Comparison of ENCODE assay signal across 9 cellular contexts in genomic region chr3:8657804-8658311, GRCh38. TPM values are rescaled to one million over a fixed set of nuclear protein-coding genes. Genes with fewer than 3 reads are reported as not detected.
A peak's percentile ranks its signal among the peaks of the same experiment; 100 is the strongest.
DNase-seq lines count a peak whose midpoint lies in the region; ATAC-seq and TF ChIP-seq lines count a peak whose summit lies in the region.
"Had no signal": no experiment of that assay in that cellular context is flagged by ENCODE, and none has a peak within 500 bp of the region (broad histone marks: within the 10 kb centered on the region; RNA-seq: fewer than 3 reads in every experiment).

No MANE protein-coding gene starts in this region.

- 0 out of 2 replicates have a peak, but pooled peaks cover 3% of the 10 kb centered on the region for H3K4me1 ChIP-seq in H9 (ENCODE audit: insufficient read depth, low read length)

- peak overlapping the region; percentile 95 for H3K27ac Mint-ChIP-seq in osteocyte (ENCODE audit: unreplicated experiment)
- no peak overlapping the region for H3K27ac Mint-ChIP-seq in H9

- H3K9me3 ChIP-seq in H9 (ENCODE audit: control insufficient read depth, low read depth, low read length) = no peaks in the 10 kb centered on the region

- H2BK12ac ChIP-seq in H9 (ENCODE audit: insufficient read length, low read depth, low read length) = no peak overlapping the region

- H3K27ac ChIP-seq in H9 (ENCODE audit: insufficient read length, low read depth, low read length) = no peak overlapping the region

- H3K79me2 ChIP-seq in H9 (ENCODE audit: insufficient read depth, low read length) = no peaks in the 10 kb centered on the region

- peak; percentile 0; the same call in 1 of the 2 replicates for TF ChIP-seq POLR2A in Raji (IDR thresholded peaks at IDR 0.05; ENCODE audit: insufficient read depth, low read depth, low read length)

- no peak for TF ChIP-seq CTCF in osteocyte (IDR thresholded peaks at IDR 0.05)
- no peak for TF ChIP-seq CTCF in H9 (conservative IDR thresholded peaks at IDR 0.05)

- no peaks in the 10 kb centered on the region for H3K79me1 ChIP-seq in H9 (ENCODE audit: insufficient read depth, low read depth, low read length, poor library complexity, severe bottlenecking)

- H3K9ac ChIP-seq in H9 (ENCODE audit: extremely low read depth, insufficient read length, low read length) = no peak overlapping the region

- H4K8ac ChIP-seq in H9 (replicated peaks; ENCODE audit: insufficient read length, low read depth, low read length) = no peak overlapping the region

- H4K20me1 ChIP-seq in H9 (ENCODE audit: control insufficient read depth, insufficient read depth, insufficient read length) = no peaks in the 10 kb centered on the region

- no peak overlapping the region for H2BK20ac ChIP-seq in H9 (ENCODE audit: low read depth, low read length, poor library complexity, severe bottlenecking)

- no peak overlapping the region for H2BK5ac ChIP-seq in H9 (ENCODE audit: insufficient read length, low read length)

- H3T11ph ChIP-seq in H9 (ENCODE audit: low read length) = no peak overlapping the region

- H3K4ac ChIP-seq in H9 (ENCODE audit: low read depth, low read length) = no peak overlapping the region

- no peak overlapping the region for H3K4me2 ChIP-seq in H9 (ENCODE audit: insufficient read depth, insufficient read length, low read length)

- no CpG with 5 or more reads among the region's 8 CpGs for WGBS in H9 (ENCODE audit: extremely low coverage, insufficient read length, low lambda C conversion rate)

- H2AK5ac ChIP-seq in H9 (ENCODE audit: insufficient read length, low read length) = no peak overlapping the region

- H3K36me3 Mint-ChIP-seq in osteocyte (ENCODE audit: unreplicated experiment) (no peaks in the 10 kb centered on the region), H9 (ENCODE audit: insufficient read depth in 1 of 3, low read depth in 3 of 3) (0 out of 7 replicates have a peak, but pooled peaks cover 0 to 5% (median 0%) of the 10 kb centered on the region in 3 experiments)
- H3K36me3 Mint-ChIP-seq in activated T-cell treated with anti-CD3 and anti-CD28 coated beads, Interleukin-2, amount 50 U/mL, for 4 hours (ENCODE audit: insufficient read depth) = no peaks in the 10 kb centered on the region

- no peak overlapping the region for H2AFZ ChIP-seq in H9 (ENCODE audit: low read length)

- no peak overlapping the region for H3K14ac ChIP-seq in H9 (ENCODE audit: insufficient read depth, low read length)

- no peak overlapping the region for H3K23ac ChIP-seq in H9 (ENCODE audit: insufficient read length, low read depth, low read length)

- H3K4me1 Mint-ChIP-seq in osteocyte (ENCODE audit: unreplicated experiment) (peaks cover 51% of the 10 kb centered on the region), H9 (peaks cover 6 to 8% of the 10 kb centered on the region in 2 experiments)
- no peaks in the 10 kb centered on the region for H3K4me1 Mint-ChIP-seq in activated T-cell treated with anti-CD3 and anti-CD28 coated beads, Interleukin-2, amount 50 U/mL, for 4 hours (ENCODE audit: low read depth)

- H3K9me3 Mint-ChIP-seq in osteocyte (ENCODE audit: unreplicated experiment) (peaks cover 4% of the 10 kb centered on the region), H9 (peaks cover 7 to 9% of the 10 kb centered on the region in 2 experiments; a peak in 4 of 5 replicates)
- H3K9me3 Mint-ChIP-seq in activated T-cell treated with anti-CD3 and anti-CD28 coated beads, Interleukin-2, amount 50 U/mL, for 4 hours = no peaks in the 10 kb centered on the region

- H3K56ac ChIP-seq in H9 (ENCODE audit: insufficient read length, low read depth, low read length) = no peak overlapping the region

- no peak overlapping the region for H2BK15ac ChIP-seq in H9 (ENCODE audit: low read depth, low read length)

- no peak overlapping the region for H3K18ac ChIP-seq in H9 (ENCODE audit: insufficient read length, low read depth, low read length)

- no peak overlapping the region for H4K91ac ChIP-seq in H9 (ENCODE audit: insufficient read length, low read depth, low read length)

- H3K27me3 Mint-ChIP-seq in osteocyte (ENCODE audit: unreplicated experiment) (no peaks in the 10 kb centered on the region), H9 (ENCODE audit: low read depth) (peaks cover 27% of the 10 kb centered on the region)
- peaks cover 16% of the 10 kb centered on the region for H3K27me3 Mint-ChIP-seq in activated T-cell treated with anti-CD3 and anti-CD28 coated beads, Interleukin-2, amount 50 U/mL, for 4 hours (ENCODE audit: low read depth)

- H3K4me3 Mint-ChIP-seq in osteocyte (ENCODE audit: unreplicated experiment) (no peak overlapping the region), H9 (no peak overlapping the region)
- no peak overlapping the region for H3K4me3 Mint-ChIP-seq in activated T-cell treated with anti-CD3 and anti-CD28 coated beads, Interleukin-2, amount 50 U/mL, for 4 hours

- no peak overlapping the region for H4K5ac ChIP-seq in H9 (ENCODE audit: insufficient read length, low read depth, low read length)

- DNase-seq in osteocyte (ENCODE audit: extremely low spot score, unreplicated experiment) (no peak), H9 (no peak), NK-92 (lab: John Stamatoyannopoulos, UW; ENCODE audit: unreplicated experiment) (no peak), D341Med (ENCODE audit: low spot score) (no peak)
- DNase-seq in activated T-cell treated with anti-CD3 and anti-CD28 coated beads, Interleukin-2, amount 50 U/mL, for 4 hours = no peak

- H2BK120ac ChIP-seq in H9 (ENCODE audit: low read depth, low read length, poor library complexity, severe bottlenecking) = no peak overlapping the region

- peak; percentile 59 for ATAC-seq in GM18511 (IDR thresholded peaks at IDR 0.05; ENCODE audit: unreplicated experiment)
- peak; percentile 47 for ATAC-seq in HG02759 (IDR thresholded peaks at IDR 0.05; ENCODE audit: unreplicated experiment)
- no peak for ATAC-seq in activated T-cell treated with anti-CD3 and anti-CD28 coated beads, Interleukin-2, amount 50 U/mL, for 4 hours

- H3K27me3 ChIP-seq in H9 (ENCODE audit: insufficient read depth, low read length) = no peaks in the 10 kb centered on the region

- H3K23me2 ChIP-seq in H9 (ENCODE audit: insufficient read length, low read depth, low read length, poor library complexity, severe bottlenecking) = no peaks in the 10 kb centered on the region

RNA-seq across cellular contexts. Expression of gene SSUH2, which starts 13.3 kb away (rescaled TPM):
- not detected in 2 replicates for total RNA-seq in osteocyte
- 0.61 and 0.64 TPM in 2 replicates for total RNA-seq in H9 (2021)
- total RNA-seq in activated T-cell treated with anti-CD3 and anti-CD28 coated beads, Interleukin-2, amount 50 U/mL, for 4 hours = not detected
- total RNA-seq: lung microvascular endothelial cell had no signal

Comparison
In these comparisons a context has a peak if more than half of its experiments do, and no peak if none do; other contexts are left out.
1. ATAC-seq: peak in GM18511 (single experiment) and HG02759 (single experiment); none in activated T-cell treated with anti-CD3 and anti-CD28 coated beads, Interleukin-2, amount 50 U/mL, for 4 hours (0 of 2).